8 cellular contexts compared by ENCODE assay signal in the genomic region with DNA sequence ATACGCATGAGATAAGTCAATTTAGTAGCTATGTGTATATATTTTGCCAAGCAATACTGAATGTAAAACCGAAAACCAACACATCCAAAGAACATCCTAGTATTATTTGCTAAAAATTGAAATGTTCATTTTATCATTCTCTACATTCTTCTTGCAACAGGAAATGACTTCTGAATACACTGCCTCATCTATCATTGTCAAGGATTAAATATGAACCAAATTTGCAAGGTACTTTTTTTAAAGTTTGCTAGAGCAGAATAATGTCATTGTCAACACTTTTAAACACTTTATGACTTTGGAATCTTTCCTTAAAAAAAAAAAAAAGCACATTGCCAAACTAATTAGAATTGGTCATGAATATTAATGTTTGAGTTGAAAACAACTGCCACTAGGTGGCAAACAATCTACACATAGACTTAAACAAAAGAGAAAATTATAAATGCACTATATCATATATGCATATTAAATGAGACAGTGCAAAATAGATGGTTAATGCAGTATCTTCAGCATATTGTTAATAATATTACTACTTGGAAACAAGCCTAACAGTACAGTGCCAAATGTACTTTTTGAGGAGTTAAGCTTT. TPM values are rescaled to one million over a fixed set of nuclear protein-coding genes. Genes with fewer than 3 reads are reported as not detected.
DNase-seq lines count a peak whose midpoint lies in the region; ATAC-seq and TF ChIP-seq lines count a peak whose summit lies in the region.

No MANE protein-coding gene starts in this region.

- DNase-seq in GM12865 (ENCODE audit: low read depth), result peak; percentile 40
- DNase-seq in RKO (ENCODE audit: low spot score), result peak; percentile 43
- DNase-seq in foreskin keratinocyte, result peak in 1 of 2 donors; percentile 27
- DNase-seq in effector CD4-positive, alpha-beta T cell, result no peak

- peak; percentile 74 for TF ChIP-seq CTCF in 22Rv1 (IDR thresholded peaks at IDR 0.05)
- peak; percentile 29 for TF ChIP-seq CTCF in GM12865 (IDR thresholded peaks at IDR 0.05; ENCODE audit: insufficient read depth, low read depth, low read length, missing control alignments)
- peak; percentile 66 for TF ChIP-seq CTCF in foreskin keratinocyte (conservative IDR thresholded peaks at IDR 0.05)

- no peaks in the 10 kb centered on the region for H3K27me3 ChIP-seq in foreskin keratinocyte

- no peak for ATAC-seq in foreskin keratinocyte
- ATAC-seq in HG02588 (IDR thresholded peaks at IDR 0.05; ENCODE audit: unreplicated experiment), result no peak
- no peak for ATAC-seq in HG02870 (IDR thresholded peaks at IDR 0.05; ENCODE audit: unreplicated experiment)
- ATAC-seq in HG03342 (IDR thresholded peaks at IDR 0.05; ENCODE audit: unreplicated experiment), result no peak

- no peak overlapping the region for H3K4me3 ChIP-seq in GM12865 (ENCODE audit: low read depth, low read length)

- H3K4me1 ChIP-seq in foreskin keratinocyte, result peaks cover 35% of the 10 kb centered on the region

- H3K27ac ChIP-seq in 22Rv1 (no peak overlapping the region), foreskin keratinocyte (no peak overlapping the region)

RNA-seq across cellular contexts. Expression of a gene that starts 32.5 kb away (rescaled TPM):
- not detected in 2 replicates for total RNA-seq in foreskin keratinocyte
- 0.17 TPM in 1 of 2 replicates, not detected in the other for polyA plus RNA-seq in foreskin keratinocyte
